ENCODE assay signal across 1 cellular context in genomic region chr2:85933753-85934594, GRCh38.
TF ChIP-seq lines count a peak whose summit lies in the region.

No MANE protein-coding gene starts in this region.

TF ChIP-seq in K562, 482 proteins besides CTCF, POLR2A, EP300 and RAD21 (continued from another document):
- TF ChIP-seq ZBTB43 (CRISPR knock-in tag; IDR thresholded peaks at IDR 0.05) (no peak), ZBTB26 (CRISPR knock-in tag; IDR thresholded peaks at IDR 0.05) (no peak), MBD1 (CRISPR knock-in tag; IDR thresholded peaks at IDR 0.05) (no peak), CGGBP1 (CRISPR knock-in tag; IDR thresholded peaks at IDR 0.05) (no peak), ZBTB17 (CRISPR knock-in tag; IDR thresholded peaks at IDR 0.05) (no peak), FIP1L1 (IDR thresholded peaks at IDR 0.05; ENCODE audit: low read depth, low read length, poor library complexity, severe bottlenecking) (no peak), TFAM (CRISPR knock-in tag; conservative IDR thresholded peaks at IDR 0.05) (no peak), LARP7 (IDR thresholded peaks at IDR 0.05) (no peak), GABPB2 (CRISPR knock-in tag; conservative IDR thresholded peaks at IDR 0.05) (no peak), E2F8 (IDR thresholded peaks at IDR 0.05; ENCODE audit: low read depth, partially characterized antibody) (no peak), ATF3 (IDR thresholded peaks at IDR 0.05) (peak; percentile 78), ATF3 (CRISPR knock-in tag; conservative IDR thresholded peaks at IDR 0.05) (0 out of 2 replicates have a peak, but pooled peaks have one; percentile 64), ZNF407 (IDR thresholded peaks at IDR 0.05; ENCODE audit: low read depth) (no peak), HNRNPLL (IDR thresholded peaks at IDR 0.05; ENCODE audit: low read depth, low read length, poor library complexity, severe bottlenecking) (no peak), KLF10 (CRISPR knock-in tag; IDR thresholded peaks at IDR 0.05) (no peak), PTRF (tag; IDR thresholded peaks at IDR 0.05) (no peak), E2F6 (IDR thresholded peaks at IDR 0.05; ENCODE audit: borderline replicate concordance in 1 of 2, extremely low read depth in 1 of 2, insufficient read depth in 1 of 2, insufficient read length in 1 of 2, low read depth in 1 of 2, low read length in 1 of 2, poor library complexity in 1 of 2, severe bottlenecking in 1 of 2) (no peak), ZNF511 (CRISPR knock-in tag; IDR thresholded peaks at IDR 0.05) (no peak), REST (CRISPR knock-in tag; IDR thresholded peaks at IDR 0.05; ENCODE audit: low read depth) (no peak), SMAD1 (IDR thresholded peaks at IDR 0.05; ENCODE audit: low read depth, low read length, partially characterized antibody) (peak; percentile 31), STAG1 (CRISPR knock-in tag; IDR thresholded peaks at IDR 0.05; ENCODE audit: borderline replicate concordance) (no peak), MAFG (tag; conservative IDR thresholded peaks at IDR 0.05) (peak; percentile 85), MBD2 (IDR thresholded peaks at IDR 0.05; ENCODE audit: borderline replicate concordance, low read depth) (peak; percentile 34; the same call in 1 of the 2 replicates), ELF2 (CRISPR knock-in tag; IDR thresholded peaks at IDR 0.05) (no peak), ZNF398 (CRISPR knock-in tag; IDR thresholded peaks at IDR 0.05) (no peak), DNMT1 (IDR thresholded peaks at IDR 0.05) (no peak), KLF6 (CRISPR knock-in tag; IDR thresholded peaks at IDR 0.05; ENCODE audit: borderline replicate concordance) (no peak), U2AF2 (optimal IDR thresholded peaks at IDR 0.05; ENCODE audit: low read depth, low read length) (no peak), HNRNPH1 (optimal IDR thresholded peaks at IDR 0.05; ENCODE audit: low read depth, low read length) (no peak)
